In the genomic region with DNA sequence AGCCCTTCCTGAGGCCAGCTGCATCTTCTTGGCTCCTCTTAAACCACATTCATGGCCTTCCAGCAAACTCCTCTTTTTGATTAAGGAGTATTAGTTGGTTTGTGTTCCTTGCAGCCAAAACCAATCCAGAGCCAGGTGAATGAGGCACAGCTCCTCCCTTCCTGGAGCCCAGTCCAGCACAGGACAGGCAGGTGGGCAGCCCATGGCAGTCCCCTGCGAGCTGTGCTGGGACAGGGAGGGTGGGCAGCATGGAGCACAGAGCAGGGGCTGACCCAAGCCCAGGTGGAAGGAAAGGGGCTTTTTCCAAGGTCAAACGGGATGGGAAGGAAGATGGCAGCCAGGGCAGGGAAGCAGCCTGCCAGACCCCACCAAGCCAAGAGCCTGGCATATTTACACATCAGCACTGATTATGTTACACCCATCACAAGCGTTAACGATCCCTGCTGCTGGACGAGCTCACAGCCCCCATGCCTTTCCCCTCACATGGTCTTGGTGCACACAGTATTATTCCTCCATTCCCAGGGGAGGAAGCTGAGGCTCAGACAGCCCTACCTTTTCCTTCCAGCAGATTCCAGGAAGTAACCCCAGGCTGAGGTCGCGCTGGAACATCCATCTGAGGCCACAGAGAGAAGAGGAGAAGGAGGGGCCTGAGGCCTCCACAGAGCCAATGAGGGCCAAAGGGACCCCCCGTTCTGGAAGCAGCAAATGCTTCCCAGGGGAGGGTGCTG, we compare ENCODE assay signal across 16 cellular contexts.
DNase-seq lines count a peak whose midpoint lies in the region; ATAC-seq, FAIRE-seq and TF ChIP-seq lines count a peak whose summit lies in the region.
"Had no signal": no experiment of that assay in that cellular context is flagged by ENCODE, and none has a peak within 500 bp of the region (broad histone marks: within the 10 kb centered on the region; RNA-seq: fewer than 3 reads in every experiment).

No MANE protein-coding gene starts in this region.

- 0 out of 2 replicates have a peak overlapping the region, but pooled peaks have one; percentile 47 for H3K27ac ChIP-seq in Karpas-422 (ENCODE audit: low read length)
- peak overlapping the region in 1 of 2 donors; percentile 58 for H3K27ac ChIP-seq in coronary artery
- H3K27ac ChIP-seq in right atrium auricular region = peak overlapping the region; percentile 59 to 62

- H3K36me3 Mint-ChIP-seq in T-helper 17 cell (ENCODE audit: low read depth) = peaks cover 2% of the 10 kb centered on the region
- H3K36me3 Mint-ChIP-seq: activated naive CD4-positive, alpha-beta T cell treated with anti-CD3 and anti-CD28 coated beads, Interleukin-2, amount 50 U/mL, for 24 hours had no signal

- no peak overlapping the region for H3K4me3 Mint-ChIP-seq in T-helper 17 cell
- H3K4me3 Mint-ChIP-seq: activated naive CD4-positive, alpha-beta T cell treated with anti-CD3 and anti-CD28 coated beads, Interleukin-2, amount 50 U/mL, for 24 hours had no signal

- no peaks in the 10 kb centered on the region for H3K9me2 ChIP-seq in Karpas-422 (replicated peaks; ENCODE audit: insufficient read depth, low read length)

- no peak overlapping the region for H3K27ac Mint-ChIP-seq in T-helper 17 cell
- H3K27ac Mint-ChIP-seq: activated naive CD4-positive, alpha-beta T cell treated with anti-CD3 and anti-CD28 coated beads, Interleukin-2, amount 50 U/mL, for 24 hours had no signal

- H3K27me3 Mint-ChIP-seq in T-helper 17 cell = peaks cover 53% of the 10 kb centered on the region

- no peaks in the 10 kb centered on the region for H3K27me3 ChIP-seq in Karpas-422 (ENCODE audit: low read length)
- no peaks in the 10 kb centered on the region for H3K27me3 ChIP-seq in right atrium auricular region

- H3K4me1 Mint-ChIP-seq in T-helper 17 cell = peaks cover 2% of the 10 kb centered on the region
- H3K4me1 Mint-ChIP-seq: activated naive CD4-positive, alpha-beta T cell treated with anti-CD3 and anti-CD28 coated beads, Interleukin-2, amount 50 U/mL, for 24 hours had no signal

- H2AFZ ChIP-seq in Karpas-422 (ENCODE audit: low read length) = peak overlapping the region; percentile 80

- no peaks in the 10 kb centered on the region for H4K20me1 ChIP-seq in Karpas-422 (ENCODE audit: insufficient read depth, low read depth, low read length)

- ATAC-seq in T-helper 17 cell = no peak
- ATAC-seq: PC-3 had no signal

- no peaks in the 10 kb centered on the region for H3K79me2 ChIP-seq in Karpas-422 (ENCODE audit: low read length)

- DNase-seq in Karpas-422 (no peak), coronary artery (ENCODE audit: low spot score) (peak; percentile 64), right atrium auricular region (ENCODE audit: low spot score) (peak; percentile 63), hypothalamus (lab: John Stamatoyannopoulos, UW) (no peak), frontal cortex (ENCODE audit: low spot score in 2 of 2) (no peak), T-helper 17 cell (no peak)
- DNase-seq in stimulated activated CD8-positive, alpha-beta memory T cell treated with anti-CD3 and anti-CD28 coated beads, Interleukin-4, amount 100 ng/mL, for 48 hours = peak; percentile 10
- DNase-seq: activated CD4-positive, alpha-beta T cell treated with anti-CD3 and anti-CD28 coated beads for 4 hours; effector CD8-positive, alpha-beta T cell; NCI-H187 treated with DMSO at 0.1 percent for 48 hours; NCI-H510A treated with DMSO at 0.1 percent for 48 hours; occipital lobe; PC-3; stimulated activated CD4-positive, alpha-beta T cell treated with anti-CD3 and anti-CD28 coated beads, Interleukin-2, amount 100 ng/mL, for 48 hours had no signal

- no peak for TF ChIP-seq CTCF in coronary artery (IDR thresholded peaks at IDR 0.05)
- TF ChIP-seq CTCF in right atrium auricular region (IDR thresholded peaks at IDR 0.05) = no peak

- no peaks in the 10 kb centered on the region for H3K36me3 ChIP-seq in Karpas-422 (ENCODE audit: insufficient read depth, low read length)
- H3K36me3 ChIP-seq in right atrium auricular region = no peaks in the 10 kb centered on the region

- peak overlapping the region; percentile 40 for H3K9ac ChIP-seq in Karpas-422 (ENCODE audit: low read length)

- H3K4me2 ChIP-seq in Karpas-422 (ENCODE audit: low read depth, low read length, poor library complexity, severe bottlenecking) = peak overlapping the region; percentile 53

- H3K9me3 ChIP-seq in Karpas-422 (ENCODE audit: low read length) = no peaks in the 10 kb centered on the region
- no peaks in the 10 kb centered on the region for H3K9me3 ChIP-seq in right atrium auricular region
- H3K9me3 ChIP-seq in T-helper 17 cell (ENCODE audit: control insufficient read depth, low read length, poor library complexity, severe bottlenecking) = no peaks in the 10 kb centered on the region

- peak overlapping the region; percentile 23; the same call in 1 of the 2 replicates for H3K4me3 ChIP-seq in Karpas-422 (ENCODE audit: low read length)
- H3K4me3 ChIP-seq in coronary artery = no peak overlapping the region
- H3K4me3 ChIP-seq in right atrium auricular region = no peak overlapping the region

- FAIRE-seq in frontal cortex (lab: Jason Lieb, UNC) = no peak
- FAIRE-seq: bronchial epithelial cell had no signal

- H3K4me1 ChIP-seq in Karpas-422 (ENCODE audit: low read length) (peaks cover 71% of the 10 kb centered on the region), right atrium auricular region (peaks cover 0 to 54% of the 10 kb centered on the region in 2 donors)

Comparison
In these comparisons a context has a peak if more than half of its experiments do, and no peak if none do; other contexts are left out.
1. DNase-seq: peak in coronary artery (single experiment), right atrium auricular region (single experiment) and stimulated activated CD8-positive, alpha-beta memory T cell treated with anti-CD3 and anti-CD28 coated beads, Interleukin-4, amount 100 ng/mL, for 48 hours (single experiment); none in Karpas-422 (single experiment), hypothalamus (0 of 51), frontal cortex (0 of 2) and T-helper 17 cell (0 of 3).